4 cellular contexts compared by ENCODE assay signal in the genomic region with DNA sequence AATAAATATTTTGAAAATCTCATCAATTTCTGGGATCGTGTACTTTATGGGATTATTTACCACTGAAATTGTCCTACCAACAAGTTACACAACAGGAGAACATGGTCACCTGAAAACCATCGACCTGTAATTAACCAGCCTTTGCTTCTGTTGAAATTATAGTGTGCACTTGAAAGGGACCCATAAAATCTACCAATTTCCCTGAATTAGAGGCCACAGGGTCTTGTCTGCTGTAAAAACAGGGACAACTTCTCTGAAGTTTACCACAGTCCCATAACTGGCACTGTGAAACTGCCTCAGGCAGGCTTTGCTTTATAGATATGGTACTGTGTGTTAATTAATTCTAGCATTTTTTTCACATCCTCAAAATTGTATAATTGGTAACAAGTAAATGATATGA.
"Had no signal": no experiment of that assay in that cellular context is flagged by ENCODE, and none has a peak within 500 bp of the region (broad histone marks: within the 10 kb centered on the region; RNA-seq: fewer than 3 reads in every experiment).

No MANE protein-coding gene starts in this region.

- DNase-seq: IMR-90, KBM-7 had no signal

- H3K4me3 ChIP-seq: K562 had no signal

- H3K27ac ChIP-seq: HL-60 had no signal
